ENCODE assay signal across 5 cellular contexts in genomic region chr1:1057769-1058087, GRCh38. TPM values are rescaled to one million over a fixed set of nuclear protein-coding genes. Genes with fewer than 3 reads are reported as not detected.
"Had no signal": no experiment of that assay in that cellular context is flagged by ENCODE, and none has a peak within 500 bp of the region (broad histone marks: within the 10 kb centered on the region; RNA-seq: fewer than 3 reads in every experiment).

No MANE protein-coding gene starts in this region.

RNA-seq across cellular contexts. Expression of gene RNF223, which starts 16.4 kb away (rescaled TPM):
- total RNA-seq: activated CD8-positive, alpha-beta memory T cell treated with anti-CD3 and anti-CD28 coated beads, Interleukin-2, amount 10 ng/mL, durations not matched to agents 7 days and 5 days; activated naive CD8-positive, alpha-beta T cell treated with anti-CD3 and anti-CD28 coated beads, Interleukin-2, amount 10 ng/mL, durations not matched to agents 7 days and 5 days; left ventricle myocardium inferior; sciatic nerve; SJSA1 had no signal
